In the genomic region with DNA sequence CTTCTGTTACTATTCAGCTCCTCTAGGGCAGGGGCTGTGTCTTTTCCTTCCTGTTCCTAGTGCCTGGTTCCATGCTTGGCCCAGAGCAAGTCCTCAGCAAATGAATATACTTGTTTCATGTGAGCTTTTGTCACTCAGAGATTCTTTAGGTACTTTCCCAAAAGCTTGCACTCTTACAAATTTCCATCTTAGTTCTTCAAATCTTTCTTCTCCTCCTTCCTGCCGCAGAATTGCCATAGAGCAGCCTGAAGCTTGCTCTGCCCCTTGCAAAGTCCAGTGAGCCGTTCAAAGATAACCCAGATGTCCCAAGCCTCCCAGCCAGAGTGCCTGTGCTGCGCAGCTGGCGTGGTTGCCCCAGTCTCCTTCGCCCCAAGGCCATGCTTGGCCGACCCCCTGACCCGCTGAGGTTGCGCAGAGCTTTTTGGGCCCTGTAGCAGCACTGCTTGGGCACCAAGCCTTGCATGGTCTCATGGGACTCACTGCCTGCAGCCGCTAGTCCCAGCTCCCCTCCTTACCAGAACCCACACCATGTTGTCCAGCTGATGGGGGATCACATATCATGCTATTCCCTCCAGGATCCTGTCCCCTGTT, we compare ENCODE assay signal across 1 cellular context.
TF ChIP-seq lines count a peak whose summit lies in the region.

No MANE protein-coding gene starts in this region.

TF ChIP-seq in IMR-90, 13 proteins besides CTCF, POLR2A, EP300 and RAD21 (continued from another document):
- TF ChIP-seq BHLHE40 (IDR thresholded peaks at IDR 0.05; ENCODE audit: low read depth, low read length): no peak
- TF ChIP-seq MAZ (IDR thresholded peaks at IDR 0.05; ENCODE audit: borderline replicate concordance, low read depth, low read length): no peak
- no peak for TF ChIP-seq CEBPB (IDR thresholded peaks at IDR 0.05; ENCODE audit: low read depth, low read length)
- TF ChIP-seq, protein P1, sequence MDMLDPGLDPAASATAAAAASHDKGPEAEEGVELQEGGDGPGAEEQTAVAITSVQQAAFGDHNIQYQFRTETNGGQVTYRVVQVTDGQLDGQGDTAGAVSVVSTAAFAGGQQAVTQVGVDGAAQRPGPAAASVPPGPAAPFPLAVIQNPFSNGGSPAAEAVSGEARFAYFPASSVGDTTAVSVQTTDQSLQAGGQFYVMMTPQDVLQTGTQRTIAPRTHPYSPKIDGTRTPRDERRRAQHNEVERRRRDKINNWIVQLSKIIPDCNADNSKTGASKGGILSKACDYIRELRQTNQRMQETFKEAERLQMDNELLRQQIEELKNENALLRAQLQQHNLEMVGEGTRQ (IDR thresholded peaks at IDR 0.05; ENCODE audit: low read depth, low read length): no peak
- no peak for TF ChIP-seq MXI1 (IDR thresholded peaks at IDR 0.05; ENCODE audit: borderline replicate concordance, low read depth, low read length)
- no peak for TF ChIP-seq CHD1 (IDR thresholded peaks at IDR 0.05; ENCODE audit: low read depth, low read length)
- no peak for TF ChIP-seq NFE2L2 (IDR thresholded peaks at IDR 0.05; ENCODE audit: low read depth, low read length)
- TF ChIP-seq RCOR1 (IDR thresholded peaks at IDR 0.05; ENCODE audit: insufficient replicate concordance, low read length): no peak
- TF ChIP-seq SMC3 (IDR thresholded peaks at IDR 0.05; ENCODE audit: low read depth, low read length): no peak
